Comparison of ENCODE assay signal across 17 cellular contexts in genomic region chr1:209486861-209487260, GRCh38.
DNase-seq lines count a peak whose midpoint lies in the region; ATAC-seq and TF ChIP-seq lines count a peak whose summit lies in the region.
"Had no signal": no experiment of that assay in that cellular context is flagged by ENCODE, and none has a peak within 500 bp of the region (broad histone marks: within the 10 kb centered on the region; RNA-seq: fewer than 3 reads in every experiment).

No MANE protein-coding gene starts in this region.

- H3K9me2 ChIP-seq in GM23248 (ENCODE audit: insufficient read depth): no peaks in the 10 kb centered on the region
- no peaks in the 10 kb centered on the region for H3K9me2 ChIP-seq in MM.1S (replicated peaks; ENCODE audit: insufficient read depth, low read length)

- no peaks in the 10 kb centered on the region for H3F3A ChIP-seq in GM23248 (ENCODE audit: insufficient read depth)
- no peaks in the 10 kb centered on the region for H3F3A ChIP-seq in MM.1S (ENCODE audit: insufficient read depth, low read length)

- H2AFZ ChIP-seq in GM23248: no peak overlapping the region
- H2AFZ ChIP-seq in MM.1S (ENCODE audit: low read length): no peak overlapping the region

- no peak overlapping the region for H3K27ac ChIP-seq in GM23248
- H3K27ac ChIP-seq in MM.1S (ENCODE audit: low read length): no peak overlapping the region
- H3K27ac ChIP-seq: upper lobe of right lung, VCaP had no signal

- in situ Hi-C loops in GM23248 (cut with MboI): no loop called here

- H3K27me3 ChIP-seq in GM23248 (replicated peaks; ENCODE audit: insufficient read depth) (no peaks in the 10 kb centered on the region), MM.1S (replicated peaks; ENCODE audit: insufficient read depth, low read length) (no peaks in the 10 kb centered on the region)
- H3K27me3 ChIP-seq: upper lobe of right lung had no signal

- no peak for TF ChIP-seq CTCF in MM.1S (IDR thresholded peaks at IDR 0.05; ENCODE audit: low read length)

- H3K4me3 ChIP-seq in GM23248 (no peak overlapping the region), MM.1S (ENCODE audit: low read length) (no peak overlapping the region)
- H3K4me3 ChIP-seq: upper lobe of right lung had no signal

- H3K4me2 ChIP-seq in GM23248 (ENCODE audit: unreplicated experiment): no peak overlapping the region
- H3K4me2 ChIP-seq in MM.1S (ENCODE audit: low read depth, low read length): no peak overlapping the region

- H3K36me3 ChIP-seq in GM23248 (ENCODE audit: low read depth) (no peaks in the 10 kb centered on the region), MM.1S (replicated peaks; ENCODE audit: insufficient read depth, low read length) (no peaks in the 10 kb centered on the region)
- H3K36me3 ChIP-seq: upper lobe of right lung had no signal

- H3K9ac ChIP-seq in GM23248 (no peak overlapping the region), MM.1S (ENCODE audit: low read length) (no peak overlapping the region)

- H3K9me3 ChIP-seq in GM23248 (ENCODE audit: low read depth) (no peaks in the 10 kb centered on the region), MM.1S (replicated peaks; ENCODE audit: insufficient read depth, low read length) (no peaks in the 10 kb centered on the region)
- H3K9me3 ChIP-seq: upper lobe of right lung had no signal

- H4K20me1 ChIP-seq in GM23248 (ENCODE audit: insufficient read depth) (no peaks in the 10 kb centered on the region), MM.1S (ENCODE audit: insufficient read depth, low read length) (no peaks in the 10 kb centered on the region)

- ATAC-seq in SK-N-SH treated with all-trans-retinoic acid at 6 μM for 48 hours (peak; percentile 56), esophagus mucosa (no peak), HG03378 (IDR thresholded peaks at IDR 0.05; ENCODE audit: unreplicated experiment) (no peak), GM18909 (IDR thresholded peaks at IDR 0.05; ENCODE audit: poor library complexity, unreplicated experiment) (no peak)
- ATAC-seq: T-cell, upper lobe of right lung had no signal

- H3K4me1 ChIP-seq in GM23248 (ENCODE audit: insufficient read depth) (0 out of 2 replicates have a peak, but pooled peaks cover 6% of the 10 kb centered on the region), MM.1S (ENCODE audit: low read length) (no peaks in the 10 kb centered on the region)
- H3K4me1 ChIP-seq: upper lobe of right lung had no signal

- DNase-seq in A172 (ENCODE audit: low spot score) (peak; percentile 77), GM23248 (peak; percentile 37), iris pigment epithelial cell (ENCODE audit: low read depth) (peak; percentile 29), MM.1S (no peak)
- DNase-seq: activated CD4-positive, alpha-beta T cell treated with anti-CD3 and anti-CD28 coated beads, Interleukin-2, amount 50 U/mL, for 48 hours; activated naive CD4-positive, alpha-beta T cell treated with anti-CD3 and anti-CD28 coated beads for 36 hours; DMS 273 treated with DMSO at 0.1 percent for 48 hours; hypothalamus; NCI-H187 treated with DMSO at 0.1 percent for 48 hours; stimulated activated CD4-positive, alpha-beta T cell treated with anti-CD3 and anti-CD28 coated beads, Interleukin-2, amount 100 ng/mL, for 48 hours; T-cell; upper lobe of right lung had no signal

- no peaks in the 10 kb centered on the region for H3K79me2 ChIP-seq in GM23248 (ENCODE audit: insufficient read depth)
- H3K79me2 ChIP-seq in MM.1S (ENCODE audit: low read length): no peaks in the 10 kb centered on the region

TF ChIP-seq in SK-N-SH treated with all-trans-retinoic acid at 6 μM for 48 hours, 23 proteins besides CTCF, POLR2A, EP300 and RAD21:
- TF ChIP-seq TOX (CRISPR knock-in tag; IDR thresholded peaks at IDR 0.05; ENCODE audit: borderline replicate concordance) (peak; percentile 19; the same call in 1 of the 2 replicates), ZNF8 (CRISPR knock-in tag; IDR thresholded peaks at IDR 0.05) (no peak)
